Comparison of ENCODE assay signal across 19 cellular contexts in genomic region chr3:193346259-193346658, GRCh38. TPM values are rescaled to one million over a fixed set of nuclear protein-coding genes. Genes with fewer than 3 reads are reported as not detected.
DNase-seq lines count a peak whose midpoint lies in the region; ATAC-seq and TF ChIP-seq lines count a peak whose summit lies in the region.
"Had no signal": no experiment of that assay in that cellular context is flagged by ENCODE, and none has a peak within 500 bp of the region (broad histone marks: within the 10 kb centered on the region; RNA-seq: fewer than 3 reads in every experiment).

No MANE protein-coding gene starts in this region.

- H3K36me3 ChIP-seq in GM23338 (ENCODE audit: insufficient read depth) (no peaks in the 10 kb centered on the region), endodermal cell (ENCODE audit: control insufficient read depth, insufficient read depth, low read length) (no peaks in the 10 kb centered on the region), mesendoderm (ENCODE audit: control insufficient read depth, insufficient read depth, low read length) (no peaks in the 10 kb centered on the region)
- H3K36me3 ChIP-seq: BE2C; BLaER1 treated with 17β-estradiol and CSF1 and Interleukin-3, amounts not matched to agents 10 nM and 100 nM; HAP-1 had no signal

- no peak overlapping the region for H2BK120ac ChIP-seq in mesendoderm (ENCODE audit: low read depth, low read length)

- H2AK5ac ChIP-seq in mesendoderm (ENCODE audit: low read length) = no peak overlapping the region

- H3K9me3 Mint-ChIP-seq in GM23338 (no peaks in the 10 kb centered on the region), endodermal cell (no peaks in the 10 kb centered on the region)
- no peaks in the 10 kb centered on the region for H3K9me3 Mint-ChIP-seq in activated CD4-positive, alpha-beta T cell treated with anti-CD3 and anti-CD28 coated beads, Interleukin-2, amount 10 ng/mL, durations not matched to agents 24 days and 14 days
- H3K9me3 Mint-ChIP-seq: CD14-positive monocyte had no signal

- no peak overlapping the region for H2BK15ac ChIP-seq in mesendoderm (replicated peaks; ENCODE audit: low read depth)

- peak; percentile 49 for DNase-seq in GM23338 (ENCODE audit: low spot score)
- DNase-seq in HT1080 (ENCODE audit: low read depth) = peak; percentile 20
- DNase-seq in endodermal cell = peak; percentile 69
- peak; percentile 68 for DNase-seq in mesendoderm
- no peak for DNase-seq in activated CD4-positive, alpha-beta T cell treated with anti-CD3 and anti-CD28 coated beads for 48 hours
- DNase-seq in activated CD4-positive, alpha-beta T cell treated with anti-CD3 and anti-CD28 coated beads, Interleukin-2, amount 10 ng/mL, durations not matched to agents 24 days and 14 days = no peak
- DNase-seq in hepatic stellate cell (ENCODE audit: low spot score) = no peak
- no peak for DNase-seq in NCI-H526 (lab: John Stamatoyannopoulos, UW)
- DNase-seq: BE2C; Calu3; CD4-positive, alpha-beta memory T cell; COR-L47; DMS53; DND-41 had no signal

- intact Hi-C loops in activated CD4-positive, alpha-beta T cell treated with anti-CD3 and anti-CD28 coated beads, Interleukin-2, amount 10 ng/mL, durations not matched to agents 24 days and 14 days (cut with micrococcal nuclease) = no loop called here

- H3K79me1 ChIP-seq in mesendoderm (ENCODE audit: low read length) = no peaks in the 10 kb centered on the region

- H3K18ac ChIP-seq in mesendoderm (ENCODE audit: low read length) = no peak overlapping the region

- ATAC-seq in GM23338 = peak; percentile 55

- no peak overlapping the region for H2BK5ac ChIP-seq in mesendoderm (ENCODE audit: low read length)

- H3K36me3 Mint-ChIP-seq in GM23338 (ENCODE audit: low read depth) (no peaks in the 10 kb centered on the region), endodermal cell (ENCODE audit: low read depth) (no peaks in the 10 kb centered on the region)
- H3K36me3 Mint-ChIP-seq in activated CD4-positive, alpha-beta T cell treated with anti-CD3 and anti-CD28 coated beads, Interleukin-2, amount 10 ng/mL, durations not matched to agents 24 days and 14 days (ENCODE audit: low read depth) = no peaks in the 10 kb centered on the region
- H3K36me3 Mint-ChIP-seq: CD14-positive monocyte; CD4-positive, alpha-beta memory T cell had no signal

- H3K27me3 Mint-ChIP-seq in GM23338 (ENCODE audit: insufficient read depth, low read depth, poor library complexity) (peaks cover under 1% of the 10 kb centered on the region), endodermal cell (ENCODE audit: insufficient read depth) (no peaks in the 10 kb centered on the region)
- peaks cover 2% of the 10 kb centered on the region for H3K27me3 Mint-ChIP-seq in activated CD4-positive, alpha-beta T cell treated with anti-CD3 and anti-CD28 coated beads, Interleukin-2, amount 10 ng/mL, durations not matched to agents 24 days and 14 days

- H3K4me1 Mint-ChIP-seq in GM23338 (peaks cover 58% of the 10 kb centered on the region), endodermal cell (peaks cover 26% of the 10 kb centered on the region)
- no peaks in the 10 kb centered on the region for H3K4me1 Mint-ChIP-seq in activated CD4-positive, alpha-beta T cell treated with anti-CD3 and anti-CD28 coated beads, Interleukin-2, amount 10 ng/mL, durations not matched to agents 24 days and 14 days
- H3K4me1 Mint-ChIP-seq: CD14-positive monocyte; CD4-positive, alpha-beta memory T cell had no signal

- WGBS in endodermal cell (ENCODE audit: insufficient coverage in 1 of 2, insufficient read length in 1 of 2), 2 experiments = 88 to 100% methylated on average over 3 to 4 of the region's 4 CpGs
- WGBS in mesendoderm (ENCODE audit: extremely low coverage, insufficient coverage, low lambda C conversion rate) = no CpG with 5 or more reads among the region's 4 CpGs

- no peaks in the 10 kb centered on the region for H3K79me2 ChIP-seq in GM23338 (replicated peaks; ENCODE audit: insufficient read depth)
- no peaks in the 10 kb centered on the region for H3K79me2 ChIP-seq in mesendoderm (ENCODE audit: control insufficient read depth, insufficient read depth, low read length)

- no peak overlapping the region for H3K4me3 Mint-ChIP-seq in GM23338
- no peak overlapping the region for H3K4me3 Mint-ChIP-seq in endodermal cell
- H3K4me3 Mint-ChIP-seq in activated CD4-positive, alpha-beta T cell treated with anti-CD3 and anti-CD28 coated beads, Interleukin-2, amount 10 ng/mL, durations not matched to agents 24 days and 14 days = no peak overlapping the region
- H3K4me3 Mint-ChIP-seq: CD14-positive monocyte; CD4-positive, alpha-beta memory T cell had no signal

- H3K4me3 ChIP-seq in GM23338 = 0 out of 2 replicates have a peak overlapping the region, but pooled peaks have one; percentile 8
- H3K4me3 ChIP-seq in endodermal cell (ENCODE audit: low read length) = no peak overlapping the region
- H3K4me3 ChIP-seq in mesendoderm (ENCODE audit: low read length) = no peak overlapping the region
- H3K4me3 ChIP-seq: BLaER1 treated with 17β-estradiol and CSF1 and Interleukin-3, amounts not matched to agents 10 nM and 100 nM; HAP-1 had no signal

- H3K27ac ChIP-seq in GM23338 (ENCODE audit: low read depth) (peak overlapping the region; percentile 17; the same call in 1 of the 2 replicates), endodermal cell (ENCODE audit: low read depth, low read length) (no peak overlapping the region), mesendoderm (ENCODE audit: low read depth, low read length) (no peak overlapping the region)
- H3K27ac ChIP-seq: 22Rv1; BLaER1 treated with 17β-estradiol and CSF1 and Interleukin-3, amounts not matched to agents 10 nM and 100 nM had no signal

- no peak overlapping the region for H3K56ac ChIP-seq in mesendoderm (ENCODE audit: low read length)

- H2AFZ ChIP-seq in GM23338 = peak overlapping the region; percentile 73; the same call in 1 of the 2 replicates

- H3K27me3 ChIP-seq in GM23338 (ENCODE audit: insufficient read depth) (no peaks in the 10 kb centered on the region), endodermal cell (ENCODE audit: control insufficient read depth, insufficient read depth, low read length, poor library complexity, severe bottlenecking) (no peaks in the 10 kb centered on the region), mesendoderm (ENCODE audit: insufficient read depth, low read length, poor library complexity) (no peaks in the 10 kb centered on the region)
- H3K27me3 ChIP-seq: BLaER1 treated with 17β-estradiol and CSF1 and Interleukin-3, amounts not matched to agents 10 nM and 100 nM had no signal

- H4K5ac ChIP-seq in mesendoderm (ENCODE audit: low read length) = no peak overlapping the region

- peak overlapping the region; percentile 40 for H3K4me2 ChIP-seq in GM23338
- H3K4me2 ChIP-seq in mesendoderm (ENCODE audit: low read length) = no peak overlapping the region
- H3K4me2 ChIP-seq: BLaER1 treated with 17β-estradiol and CSF1 and Interleukin-3, amounts not matched to agents 10 nM and 100 nM had no signal

- no peak overlapping the region for H3K23ac ChIP-seq in mesendoderm (ENCODE audit: low read length)

- TF ChIP-seq CTCF in GM23338 (conservative IDR thresholded peaks at IDR 0.05; ENCODE audit: low read depth in 2 of 2) (no peak), endodermal cell (conservative IDR thresholded peaks at IDR 0.05) (no peak)

- no peak overlapping the region for H4K8ac ChIP-seq in mesendoderm (ENCODE audit: low read depth, low read length)

- H3K9me3 ChIP-seq in endodermal cell (ENCODE audit: control insufficient read depth, low read length) = no peaks in the 10 kb centered on the region
- H3K9me3 ChIP-seq: BE2C; BLaER1 treated with 17β-estradiol and CSF1 and Interleukin-3, amounts not matched to agents 10 nM and 100 nM; HAP-1 had no signal

- no peaks in the 10 kb centered on the region for H3F3A ChIP-seq in GM23338 (replicated peaks; ENCODE audit: low read depth)

- H3K4me1 ChIP-seq in GM23338 (ENCODE audit: insufficient read depth) (peaks cover 49% of the 10 kb centered on the region), endodermal cell (ENCODE audit: control insufficient read depth, insufficient read depth, low read length) (peaks cover 10% of the 10 kb centered on the region), mesendoderm (ENCODE audit: control insufficient read depth, low read depth, low read length) (peaks cover 3% of the 10 kb centered on the region)
- H3K4me1 ChIP-seq: BE2C; BLaER1 treated with 17β-estradiol and CSF1 and Interleukin-3, amounts not matched to agents 10 nM and 100 nM had no signal

- H3K9ac ChIP-seq in endodermal cell (ENCODE audit: extremely low read depth, low read length, poor library complexity, severe bottlenecking) (no peak overlapping the region), mesendoderm (ENCODE audit: low read length) (no peak overlapping the region)
- H3K9ac ChIP-seq: BLaER1 treated with 17β-estradiol and CSF1 and Interleukin-3, amounts not matched to agents 10 nM and 100 nM had no signal

- no peak overlapping the region for H3K27ac Mint-ChIP-seq in GM23338
- H3K27ac Mint-ChIP-seq in endodermal cell = no peak overlapping the region
- H3K27ac Mint-ChIP-seq in activated CD4-positive, alpha-beta T cell treated with anti-CD3 and anti-CD28 coated beads, Interleukin-2, amount 10 ng/mL, durations not matched to agents 24 days and 14 days = no peak overlapping the region
- H3K27ac Mint-ChIP-seq: CD14-positive monocyte; CD4-positive, alpha-beta memory T cell had no signal

- H4K20me1 ChIP-seq in GM23338 (replicated peaks; ENCODE audit: insufficient read depth) = no peaks in the 10 kb centered on the region
- H4K20me1 ChIP-seq: BLaER1 treated with 17β-estradiol and CSF1 and Interleukin-3, amounts not matched to agents 10 nM and 100 nM had no signal

- no peak overlapping the region for H3K4ac ChIP-seq in mesendoderm (ENCODE audit: low read depth, low read length)

- H3K9me2 ChIP-seq in GM23338 (ENCODE audit: insufficient read depth) = no peaks in the 10 kb centered on the region

RNA-seq across cellular contexts. Expression of gene ATP13A5, which starts 32.3 kb away (rescaled TPM):
- not detected in 2 replicates for total RNA-seq in GM23338 (2014; rRNA removed; shearing (Covaris generic))
- not detected in 2 replicates for polyA plus RNA-seq in GM23338 (2016; fragmentation: Nextera tagmentation; extraction: Ambion mirVana)
- total RNA-seq in HT1080 (2014; rRNA removed; shearing (Covaris generic)) = 0.03 TPM in 1 of 2 replicates, not detected in the other
- polyA plus RNA-seq in HT1080 (2015; cell fraction: cytosol; rRNA removed) = not detected in 2 replicates
- polyA plus RNA-seq in HT1080 (2015; cell fraction: nucleus; rRNA removed) = not detected in 2 replicates
- under 1 TPM in 1 of 2 donors, not detected in 1; 0.59 TPM for total RNA-seq in endodermal cell
- polyA plus RNA-seq in endodermal cell (2013, experiment 1 of 2) = not detected
- not detected for polyA plus RNA-seq in endodermal cell (2013, experiment 2 of 2)
- polyA plus RNA-seq in mesendoderm (2013, experiment 1 of 2) = not detected
- not detected for polyA plus RNA-seq in mesendoderm (2013, experiment 2 of 2)
- total RNA-seq in activated CD4-positive, alpha-beta T cell treated with anti-CD3 and anti-CD28 coated beads, Interleukin-2, amount 10 ng/mL, durations not matched to agents 24 days and 14 days = not detected in 2 replicates
- total RNA-seq: Calu3; CD4-positive, alpha-beta memory T cell had no signal
- polyA plus RNA-seq: AG04450; CD14-positive monocyte; CD4-positive, alpha-beta memory T cell had no signal

Comparison
In these comparisons a context has a peak if more than half of its experiments do, and no peak if none do; other contexts are left out.
1. DNase-seq: peak in GM23338 (single experiment), HT1080 (single experiment), endodermal cell (single experiment) and mesendoderm (single experiment); none in activated CD4-positive, alpha-beta T cell treated with anti-CD3 and anti-CD28 coated beads for 48 hours (single experiment), activated CD4-positive, alpha-beta T cell treated with anti-CD3 and anti-CD28 coated beads, Interleukin-2, amount 10 ng/mL, durations not matched to agents 24 days and 14 days (single experiment), hepatic stellate cell (single experiment) and NCI-H526 (0 of 2).